In genomic region chr11:22938691-22939090, GRCh38 we compare ENCODE assay signal across 19 cellular contexts.
"Had no signal": no experiment of that assay in that cellular context is flagged by ENCODE, and none has a peak within 500 bp of the region (broad histone marks: within the 10 kb centered on the region; RNA-seq: fewer than 3 reads in every experiment).

No MANE protein-coding gene starts in this region.

- H3K36me3 ChIP-seq: esophagus muscularis mucosa, left lung, lower lobe of right lung, prostate gland, right lobe of liver, spleen, tibial artery, upper lobe of left lung, uterus had no signal

- H3K27me3 ChIP-seq: esophagus muscularis mucosa, left lung, right lobe of liver, spleen, tibial artery, upper lobe of left lung, uterus had no signal

- FAIRE-seq: keratinocyte had no signal

- H3K79me2 ChIP-seq: parathyroid adenoma had no signal

- H2AFZ ChIP-seq: parathyroid adenoma had no signal

- DNase-seq: effector memory CD8-positive, alpha-beta T cell; immature natural killer cell; left lung; lower lobe of right lung; midbrain; retina; right lobe of liver; spleen; stimulated activated CD4-positive, alpha-beta T cell treated with anti-CD3 and anti-CD28 coated beads, Interleukin-15, amount 100 ng/mL, for 24 hours; stimulated activated CD4-positive, alpha-beta T cell treated with anti-CD3 and anti-CD28 coated beads, Interleukin-1b, Interleukin-23, amount 100 ng/mL, for 48 hours; stimulated activated CD4-positive, alpha-beta T cell treated with anti-CD3 and anti-CD28 coated beads, Interleukin-4, amount 100 ng/mL, for 24 hours; tibial artery; upper lobe of left lung; uterus had no signal

- H3K4me1 ChIP-seq: esophagus muscularis mucosa, left lung, lower lobe of right lung, parathyroid adenoma, prostate gland, right lobe of liver, spleen, upper lobe of left lung, uterus had no signal

- H3K4me3 ChIP-seq: esophagus muscularis mucosa, left lung, lower lobe of right lung, prostate gland, right lobe of liver, spleen, tibial artery, upper lobe of left lung, uterus had no signal

- H3K9ac ChIP-seq: parathyroid adenoma had no signal

- H3K9me3 ChIP-seq: esophagus muscularis mucosa, lower lobe of right lung, prostate gland, right lobe of liver, upper lobe of left lung, uterus had no signal

- H3K27ac ChIP-seq: epithelial cell of prostate, esophagus muscularis mucosa, left lung, lower lobe of right lung, parathyroid adenoma, prostate gland, right lobe of liver, spleen, upper lobe of left lung, uterus had no signal
